8 cellular contexts compared by ENCODE assay signal in the genomic region with DNA sequence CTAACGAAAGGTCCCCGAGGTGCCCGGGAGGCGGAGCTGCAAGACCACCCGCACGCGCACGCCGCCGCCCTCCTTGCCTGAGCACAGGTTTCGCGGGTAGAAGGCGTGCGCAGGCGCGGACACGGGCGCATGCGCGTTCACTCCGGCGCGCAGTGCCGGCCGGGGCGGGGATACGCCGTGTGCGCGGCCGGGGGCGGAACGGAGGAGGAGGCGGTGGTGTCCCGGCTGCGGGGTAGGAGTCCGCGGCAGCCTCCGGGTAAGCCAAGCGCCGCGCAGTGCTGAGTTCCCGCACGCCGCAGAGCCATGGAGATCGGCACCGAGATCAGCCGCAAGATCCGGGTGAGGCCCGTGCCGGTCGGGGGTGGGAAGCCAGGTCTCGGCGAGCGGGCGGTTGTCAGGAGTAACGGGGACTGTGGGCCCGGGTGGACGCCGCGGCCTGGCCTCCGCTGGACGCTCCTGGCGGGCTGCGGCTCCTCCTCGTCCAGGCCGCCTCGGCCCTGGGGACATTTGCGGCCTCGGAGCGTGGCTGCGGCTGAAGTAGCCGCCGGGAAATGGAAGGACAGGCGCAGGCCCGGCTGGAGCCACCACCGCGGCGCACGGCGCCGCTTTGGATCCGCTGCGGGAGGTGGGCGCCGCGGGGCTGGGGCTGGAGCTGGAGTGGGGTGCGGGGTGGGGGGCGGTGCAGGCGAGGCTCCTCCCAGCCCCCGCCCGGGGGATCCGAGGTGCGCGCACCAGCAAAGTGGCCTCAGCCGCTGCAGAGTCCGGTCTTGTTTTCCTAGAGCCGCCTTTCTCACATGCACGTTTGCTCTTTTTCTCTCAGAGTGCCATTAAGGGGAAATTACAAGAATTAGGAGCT. TPM values are rescaled to one million over a fixed set of nuclear protein-coding genes. Genes with fewer than 3 reads are reported as not detected.
DNase-seq lines count a peak whose midpoint lies in the region; ATAC-seq lines count a peak whose summit lies in the region.

A gene with protein sequence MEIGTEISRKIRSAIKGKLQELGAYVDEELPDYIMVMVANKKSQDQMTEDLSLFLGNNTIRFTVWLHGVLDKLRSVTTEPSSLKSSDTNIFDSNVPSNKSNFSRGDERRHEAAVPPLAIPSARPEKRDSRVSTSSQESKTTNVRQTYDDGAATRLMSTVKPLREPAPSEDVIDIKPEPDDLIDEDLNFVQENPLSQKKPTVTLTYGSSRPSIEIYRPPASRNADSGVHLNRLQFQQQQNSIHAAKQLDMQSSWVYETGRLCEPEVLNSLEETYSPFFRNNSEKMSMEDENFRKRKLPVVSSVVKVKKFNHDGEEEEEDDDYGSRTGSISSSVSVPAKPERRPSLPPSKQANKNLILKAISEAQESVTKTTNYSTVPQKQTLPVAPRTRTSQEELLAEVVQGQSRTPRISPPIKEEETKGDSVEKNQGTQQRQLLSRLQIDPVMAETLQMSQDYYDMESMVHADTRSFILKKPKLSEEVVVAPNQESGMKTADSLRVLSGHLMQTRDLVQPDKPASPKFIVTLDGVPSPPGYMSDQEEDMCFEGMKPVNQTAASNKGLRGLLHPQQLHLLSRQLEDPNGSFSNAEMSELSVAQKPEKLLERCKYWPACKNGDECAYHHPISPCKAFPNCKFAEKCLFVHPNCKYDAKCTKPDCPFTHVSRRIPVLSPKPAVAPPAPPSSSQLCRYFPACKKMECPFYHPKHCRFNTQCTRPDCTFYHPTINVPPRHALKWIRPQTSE (plus strand): TSS at position 207 of the 856 bp plus-strand sequence. CDS start 97 bp downstream, at position 304.

- H3K27me3 ChIP-seq in right cardiac atrium (ENCODE audit: control insufficient read depth, insufficient read depth) (no peaks in the 10 kb centered on the region), rectal smooth muscle tissue (ENCODE audit: control insufficient read depth, insufficient read depth, low read length) (no peaks in the 10 kb centered on the region), aorta (ENCODE audit: control insufficient read depth in 1 of 2, insufficient read depth in 2 of 2, low read length in 1 of 2) (no peaks in the 10 kb centered on the region)

- peak within 1 kb of the TSS; percentile 89 for H3K4me3 ChIP-seq in right cardiac atrium (ENCODE audit: low read length)
- H3K4me3 ChIP-seq in rectal smooth muscle tissue (ENCODE audit: low read length), result peak within 1 kb of the TSS; percentile 87
- H3K4me3 ChIP-seq in aorta (ENCODE audit: low read length in 2 of 2), result peak within 1 kb of the TSS; percentile 82 to 86

- intact Hi-C loops in T-helper 2 cell treated with Interferon-gamma antibody and Interleukin-4, amounts not matched to agents 100 ng/mL and 5 ng/mL, for 36 hours (cut with micrococcal nuclease), result loop anchor here (1.0 to 5.0 kb wide), 5 partner anchors 9 to 1394 kb away; a partner anchor contains a TSS
- intact Hi-C loops in right cardiac atrium (cut with DNase I) (loop anchor here in 1 of 4 donors (5.0 kb wide), 1 partner anchor 71 kb away; no protein-coding TSS in a partner anchor), aorta (cut with DNase I) (loop anchor here in 1 of 2 donors (5.0 kb wide), 1 partner anchor 71 kb away; no protein-coding TSS in a partner anchor)

- peak; percentile 94 for DNase-seq in NCI-H1694 treated with DMSO at 0.1 percent for 48 hours (lab: John Stamatoyannopoulos, UW)
- DNase-seq in anterior cingulate cortex (lab: John Stamatoyannopoulos, UW), result peak in 57 of 58 donors; percentile 27 to 88 (median 77)
- DNase-seq in right cardiac atrium, result peak; percentile 88 to 95 (median 94)
- DNase-seq in aorta, result peak; percentile 89 to 94

- under 1% methylated on average over 99 of the region's 99 CpGs for whole genome bisulfite sequencing in right cardiac atrium
- WGBS in aorta, 2 donors, result 1% methylated on average over 69 to 99 of the region's 99 CpGs

- H3K4me1 ChIP-seq in right cardiac atrium (ENCODE audit: control insufficient read depth, insufficient read depth, low read length) (peaks cover 2% of the 10 kb centered on the region), rectal smooth muscle tissue (ENCODE audit: control insufficient read depth, insufficient read depth, low read length) (peaks cover 6% of the 10 kb centered on the region), aorta (ENCODE audit: control insufficient read depth in 1 of 2, insufficient read depth in 2 of 2, low read length in 2 of 2) (peaks cover 0 to 2% of the 10 kb centered on the region in 2 donors)

- ATAC-seq in GM18499 (IDR thresholded peaks at IDR 0.05; ENCODE audit: insufficient read depth, unreplicated experiment) (peak; percentile 83), HG02885 (IDR thresholded peaks at IDR 0.05; ENCODE audit: poor library complexity, unreplicated experiment) (peak; percentile 94), right cardiac atrium (peak; percentile 99), aorta (ENCODE audit: low FRiP score) (peak; percentile 98)

- H3K27ac ChIP-seq in right cardiac atrium (ENCODE audit: low read length), result peak within 1 kb of the TSS; percentile 43
- H3K27ac ChIP-seq in rectal smooth muscle tissue (ENCODE audit: low read depth, low read length), result peak within 1 kb of the TSS; percentile 95
- H3K27ac ChIP-seq in aorta (ENCODE audit: low read depth in 1 of 2, low read length in 2 of 2), result peak within 1 kb of the TSS in 1 of 2 donors; percentile 84

- H3K9me3 ChIP-seq in right cardiac atrium (ENCODE audit: control insufficient read depth, low read length) (no peaks in the 10 kb centered on the region), aorta (ENCODE audit: control insufficient read depth, low read length) (no peaks in the 10 kb centered on the region)

- H3K36me3 ChIP-seq in rectal smooth muscle tissue (ENCODE audit: control insufficient read depth, insufficient read depth, low read length), result no peaks in the 10 kb centered on the region
- no peaks in the 10 kb centered on the region for H3K36me3 ChIP-seq in aorta (ENCODE audit: control insufficient read depth in 1 of 2, insufficient read depth in 2 of 2, low read length in 1 of 2)

- peak within 1 kb of the TSS; percentile 86 for H3K9ac ChIP-seq in rectal smooth muscle tissue (ENCODE audit: low read length)

RNA-seq across cellular contexts. Expression of the gene that starts here (rescaled TPM):
- 37.8 and 41.2 TPM in 2 replicates for total RNA-seq in T-helper 2 cell treated with Interferon-gamma antibody and Interleukin-4, amounts not matched to agents 100 ng/mL and 5 ng/mL, for 36 hours
- 10 to 100 TPM; 44.4 to 46.2 (median 45.2) TPM for total RNA-seq in right cardiac atrium
- polyA plus RNA-seq in right cardiac atrium, result 27.1 TPM
- 10 to 100 TPM; 46.7 to 55.1 TPM for total RNA-seq in aorta
- polyA plus RNA-seq in aorta, result 10 to 100 TPM; 16.0 to 35.9 TPM
